Comparison of ENCODE assay signal across 12 cellular contexts in the genomic region with DNA sequence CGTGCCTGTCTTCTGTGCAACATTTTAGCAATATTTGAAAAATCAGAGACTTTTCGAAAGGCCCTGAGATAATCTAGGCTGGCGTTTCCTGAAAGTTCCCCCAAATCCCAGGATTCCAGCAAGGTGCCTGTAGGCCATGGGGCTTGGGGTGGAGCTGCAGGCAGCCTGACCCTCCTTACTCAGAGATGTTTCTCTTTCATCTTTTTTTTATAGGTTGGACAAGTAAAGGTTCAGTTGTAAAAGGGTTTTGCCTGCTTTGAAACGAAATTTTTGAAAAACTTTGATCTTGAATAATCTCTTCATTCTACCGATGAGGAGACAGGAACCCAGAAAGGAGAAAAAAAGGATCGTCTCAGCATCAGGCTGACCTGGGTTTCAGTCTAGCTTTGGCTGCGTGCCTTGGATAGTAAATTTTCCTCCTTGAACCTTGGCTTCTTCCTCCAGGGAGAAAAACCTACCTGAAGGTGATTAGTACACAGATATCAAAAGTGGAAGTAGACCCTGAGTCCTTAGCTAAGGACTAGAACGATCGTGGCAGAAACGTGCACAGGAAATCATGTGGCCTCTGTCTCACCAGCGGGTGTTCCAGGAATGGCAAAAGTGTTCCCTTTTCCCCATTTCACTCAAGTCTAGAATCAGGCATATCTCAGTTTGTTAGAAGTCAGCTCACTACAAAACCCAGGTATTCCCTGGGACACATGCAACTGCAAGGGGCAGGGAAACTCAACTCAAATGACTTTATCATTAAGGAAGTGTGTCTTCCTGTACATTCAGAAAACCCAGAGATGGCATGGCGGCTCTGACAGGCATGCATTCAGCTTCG.
DNase-seq lines count a peak whose midpoint lies in the region; ATAC-seq and TF ChIP-seq lines count a peak whose summit lies in the region.
"Had no signal": no experiment of that assay in that cellular context is flagged by ENCODE, and none has a peak within 500 bp of the region (broad histone marks: within the 10 kb centered on the region; RNA-seq: fewer than 3 reads in every experiment).

No MANE protein-coding gene starts in this region.

- dilution Hi-C loops in mammary epithelial cell (cut with HindIII; ENCODE audit: low sequenced_read_pairs) = loop anchor here (5.0 kb wide), 2 partner anchors 35 to 55 kb away; no protein-coding TSS in a partner anchor

- ATAC-seq in CD4-positive, CD25-positive, alpha-beta regulatory T cell (ENCODE audit: low read depth in 2 of 2) = peak in 1 of 2 donors; percentile 64
- ATAC-seq in natural killer cell (no peak), HG03457 (IDR thresholded peaks at IDR 0.05; ENCODE audit: unreplicated experiment) (no peak), GM19324 (IDR thresholded peaks at IDR 0.05; ENCODE audit: low FRiP score, unreplicated experiment) (no peak)

- H3K9me3 Mint-ChIP-seq in CD4-positive, CD25-positive, alpha-beta regulatory T cell = no peaks in the 10 kb centered on the region
- no peaks in the 10 kb centered on the region for H3K9me3 Mint-ChIP-seq in activated T-helper 2 cell treated with anti-CD3 and anti-CD28 coated beads, Interferon-gamma antibody, Interleukin-2, Interleukin-4, amounts not matched to agents 10 μg/mL and 5 μg/mL and 100 μg/mL, durations not matched to agents 14 hours and 24 hours and 36 hours
- H3K9me3 Mint-ChIP-seq in natural killer cell = no peaks in the 10 kb centered on the region
- H3K9me3 Mint-ChIP-seq: dendritic cell treated with granulocyte-macrophage colony-stimulating factor and Interleukin-4, amounts not matched to agents 40 ng/mL and 50 ng/mL, for 4 days; H9 had no signal

- peaks cover 8% of the 10 kb centered on the region for H3K4me1 ChIP-seq in CD4-positive, CD25-positive, alpha-beta regulatory T cell (ENCODE audit: control insufficient read depth, insufficient read depth, low read length, poor library complexity, severe bottlenecking)
- H3K4me1 ChIP-seq in Loucy (ENCODE audit: insufficient read depth, low read length, poor library complexity, severe bottlenecking) (peaks cover 28% of the 10 kb centered on the region), mammary epithelial cell (ENCODE audit: insufficient read depth, low read length) (peaks cover 7% of the 10 kb centered on the region)

- in situ Hi-C loops in mammary epithelial cell (cut with MboI; ENCODE audit: low sequenced_read_pairs in 2 of 2) = no loop called here

- H3K4me2 ChIP-seq in Loucy (ENCODE audit: low read depth, low read length, poor library complexity, severe bottlenecking) = peak overlapping the region; percentile 52
- no peak overlapping the region for H3K4me2 ChIP-seq in mammary epithelial cell (ENCODE audit: insufficient read depth, low read depth, low read length)

- peaks cover 8 to 43% (median 13%) of the 10 kb centered on the region in 4 donors for H3K4me1 Mint-ChIP-seq in CD4-positive, CD25-positive, alpha-beta regulatory T cell
- peaks cover 51% of the 10 kb centered on the region for H3K4me1 Mint-ChIP-seq in activated T-helper 2 cell treated with anti-CD3 and anti-CD28 coated beads, Interferon-gamma antibody, Interleukin-2, Interleukin-4, amounts not matched to agents 10 μg/mL and 5 μg/mL and 100 μg/mL, durations not matched to agents 14 hours and 24 hours and 36 hours (ENCODE audit: low read depth)
- peaks cover 63 to 70% of the 10 kb centered on the region in 2 donors for H3K4me1 Mint-ChIP-seq in natural killer cell

- H3K4me3 Mint-ChIP-seq in CD4-positive, CD25-positive, alpha-beta regulatory T cell = peak overlapping the region in 3 of 4 donors; percentile 66 to 91 (median 80)
- H3K4me3 Mint-ChIP-seq in activated T-helper 2 cell treated with anti-CD3 and anti-CD28 coated beads, Interferon-gamma antibody, Interleukin-2, Interleukin-4, amounts not matched to agents 10 μg/mL and 5 μg/mL and 100 μg/mL, durations not matched to agents 14 hours and 24 hours and 36 hours (ENCODE audit: low read depth) = peak overlapping the region; percentile 4
- peak overlapping the region; percentile 21 for H3K4me3 Mint-ChIP-seq in natural killer cell
- H3K4me3 Mint-ChIP-seq: dendritic cell treated with granulocyte-macrophage colony-stimulating factor and Interleukin-4, amounts not matched to agents 40 ng/mL and 50 ng/mL, for 4 days; H9 had no signal

- no peaks in the 10 kb centered on the region for H3K9me2 ChIP-seq in Loucy (replicated peaks; ENCODE audit: low read depth, low read length)

- CTCF ChIA-PET in mammary epithelial cell (lab: Charles Lee; ENCODE audit: low non-redundant PET) = interaction anchor here (0.6 kb wide), 1 partner anchor 213 kb away, joined by 3 read pairs; no protein-coding TSS in a partner anchor

- DNase-seq in CD4-positive, CD25-positive, alpha-beta regulatory T cell = peak in 1 of 3 donors; percentile 71
- peak; percentile 15 for DNase-seq in activated T-helper 2 cell treated with anti-CD3 and anti-CD28 coated beads, Interferon-gamma antibody, Interleukin-2, Interleukin-4, amounts not matched to agents 10 μg/mL and 5 μg/mL and 100 μg/mL, durations not matched to agents 14 hours and 24 hours and 36 hours (ENCODE audit: low spot score)
- DNase-seq in natural killer cell (no peak), NCI-H1694 (lab: John Stamatoyannopoulos, UW) (no peak), mammary epithelial cell (no peak)
- DNase-seq: DMS 273 treated with DMSO at 0.1 percent for 48 hours, H9, NCI-H187 had no signal

- H3K27ac ChIP-seq in CD4-positive, CD25-positive, alpha-beta regulatory T cell (ENCODE audit: insufficient read depth, low read length, poor library complexity, severe bottlenecking) = no peak overlapping the region
- H3K27ac ChIP-seq in mammary epithelial cell (ENCODE audit: insufficient read depth, low read depth, low read length) = no peak overlapping the region

- no peaks in the 10 kb centered on the region for H3F3A ChIP-seq in Loucy (ENCODE audit: low read depth)

- H3K9me3 ChIP-seq in CD4-positive, CD25-positive, alpha-beta regulatory T cell (ENCODE audit: control insufficient read depth in 2 of 2, low read length in 2 of 2) = no peaks in the 10 kb centered on the region
- no peaks in the 10 kb centered on the region for H3K9me3 ChIP-seq in Loucy (ENCODE audit: insufficient read depth, low read depth, low read length)
- no peaks in the 10 kb centered on the region for H3K9me3 ChIP-seq in mammary epithelial cell (replicated peaks; ENCODE audit: insufficient read depth, low read length)

- H3K27ac Mint-ChIP-seq in CD4-positive, CD25-positive, alpha-beta regulatory T cell = peak overlapping the region in 2 of 3 donors; percentile 67 to 82
- H3K27ac Mint-ChIP-seq in activated T-helper 2 cell treated with anti-CD3 and anti-CD28 coated beads, Interferon-gamma antibody, Interleukin-2, Interleukin-4, amounts not matched to agents 10 μg/mL and 5 μg/mL and 100 μg/mL, durations not matched to agents 14 hours and 24 hours and 36 hours = peak overlapping the region; percentile 50
- peak overlapping the region in 1 of 2 donors; percentile 35 for H3K27ac Mint-ChIP-seq in natural killer cell
- H3K27ac Mint-ChIP-seq: H9 had no signal

- H2AFZ ChIP-seq in Loucy (ENCODE audit: low read length) = peak overlapping the region; percentile 83
- H2AFZ ChIP-seq in mammary epithelial cell (ENCODE audit: low read depth, low read length) = no peak overlapping the region

- peak overlapping the region; percentile 1 for H3K9ac ChIP-seq in Loucy (ENCODE audit: low read depth, low read length, poor library complexity, severe bottlenecking)
- H3K9ac ChIP-seq in mammary epithelial cell (ENCODE audit: insufficient read depth, low read length) = no peak overlapping the region

- H4K20me1 ChIP-seq in Loucy (ENCODE audit: insufficient read depth, low read length, poor library complexity, severe bottlenecking) = no peaks in the 10 kb centered on the region
- H4K20me1 ChIP-seq in mammary epithelial cell (ENCODE audit: insufficient read depth, low read length) = no peaks in the 10 kb centered on the region

- no TSS peak for BruUV-seq in mammary epithelial cell (replicated peaks; lab: Mats Ljungman, UMichigan)

- TF ChIP-seq CTCF in Loucy (conservative IDR thresholded peaks at IDR 0.05; ENCODE audit: low read length) = no peak
- no peak for TF ChIP-seq CTCF in natural killer cell (IDR thresholded peaks at IDR 0.05)
- no peak for TF ChIP-seq CTCF in mammary epithelial cell (conservative IDR thresholded peaks at IDR 0.05 in 1 of 2, IDR thresholded peaks at IDR 0.05 in 1 of 2; ENCODE audit: extremely low read depth in 1 of 2, insufficient read depth in 1 of 2, low read depth in 1 of 2, low read length in 2 of 2)

- WGBS in mammary epithelial cell (ENCODE audit: low coverage, missing lambda C conversion rate) = 95% methylated on average over 13 of the region's 13 CpGs

- H3K27me3 Mint-ChIP-seq in CD4-positive, CD25-positive, alpha-beta regulatory T cell = peaks cover 6% of the 10 kb centered on the region
- H3K27me3 Mint-ChIP-seq in activated T-helper 2 cell treated with anti-CD3 and anti-CD28 coated beads, Interferon-gamma antibody, Interleukin-2, Interleukin-4, amounts not matched to agents 10 μg/mL and 5 μg/mL and 100 μg/mL, durations not matched to agents 14 hours and 24 hours and 36 hours (ENCODE audit: low read depth) = no peaks in the 10 kb centered on the region
- peaks cover 22 to 25% of the 10 kb centered on the region in 2 donors for H3K27me3 Mint-ChIP-seq in natural killer cell (ENCODE audit: low read depth in 2 of 2)

- H3K36me3 ChIP-seq in CD4-positive, CD25-positive, alpha-beta regulatory T cell (ENCODE audit: control insufficient read depth, insufficient read depth, low read length) = no peaks in the 10 kb centered on the region
- H3K36me3 ChIP-seq in Loucy (ENCODE audit: insufficient read depth, low read length) (no peaks in the 10 kb centered on the region), mammary epithelial cell (ENCODE audit: insufficient read depth, low read length) (no peaks in the 10 kb centered on the region)

- H3K27me3 ChIP-seq in CD4-positive, CD25-positive, alpha-beta regulatory T cell (ENCODE audit: control insufficient read depth, insufficient read depth, low read length) = no peaks in the 10 kb centered on the region
- H3K27me3 ChIP-seq in Loucy (ENCODE audit: insufficient read depth, low read length, poor library complexity, severe bottlenecking) = no peaks in the 10 kb centered on the region
- no peaks in the 10 kb centered on the region for H3K27me3 ChIP-seq in mammary epithelial cell (ENCODE audit: insufficient read depth, low read length)

- H3K4me3 ChIP-seq in CD4-positive, CD25-positive, alpha-beta regulatory T cell (ENCODE audit: low read depth, low read length) = peak overlapping the region; percentile 76
- H3K4me3 ChIP-seq in Loucy (ENCODE audit: low read length, poor library complexity, severe bottlenecking) = no peak overlapping the region
- H3K4me3 ChIP-seq in mammary epithelial cell (replicated peaks in 1 of 3; ENCODE audit: insufficient read depth in 1 of 3, low read depth in 2 of 3, low read length in 3 of 3) = no peak overlapping the region

- H3K36me3 Mint-ChIP-seq in CD4-positive, CD25-positive, alpha-beta regulatory T cell = no peaks in the 10 kb centered on the region
- no peaks in the 10 kb centered on the region for H3K36me3 Mint-ChIP-seq in activated T-helper 2 cell treated with anti-CD3 and anti-CD28 coated beads, Interferon-gamma antibody, Interleukin-2, Interleukin-4, amounts not matched to agents 10 μg/mL and 5 μg/mL and 100 μg/mL, durations not matched to agents 14 hours and 24 hours and 36 hours (ENCODE audit: low read depth)
- H3K36me3 Mint-ChIP-seq in natural killer cell = no peaks in the 10 kb centered on the region

- intact Hi-C loops in activated T-helper 2 cell treated with anti-CD3 and anti-CD28 coated beads, Interferon-gamma antibody, Interleukin-2, Interleukin-4, amounts not matched to agents 10 μg/mL and 5 μg/mL and 100 μg/mL, durations not matched to agents 14 hours and 24 hours and 36 hours (cut with micrococcal nuclease) = no loop called here
- intact Hi-C loops in natural killer cell (cut with micrococcal nuclease) = no loop called here
- intact Hi-C loops in mammary epithelial cell (cut with micrococcal nuclease) = loop anchor here (5.0 kb wide), 1 partner anchor 80 kb away; no protein-coding TSS in a partner anchor

- H3K79me2 ChIP-seq in Loucy (ENCODE audit: insufficient read depth, low read length) = no peaks in the 10 kb centered on the region
- H3K79me2 ChIP-seq in mammary epithelial cell (ENCODE audit: insufficient read depth, low read length) = no peaks in the 10 kb centered on the region

Comparison
In these comparisons a context has a peak if more than half of its experiments do, and no peak if none do; other contexts are left out.
1. H3K4me3 Mint-ChIP-seq: peak in every context shown above with its lines; median percentile 80 in CD4-positive, CD25-positive, alpha-beta regulatory T cell; 21 in natural killer cell; 4 in activated T-helper 2 cell treated with anti-CD3 and anti-CD28 coated beads, Interferon-gamma antibody, Interleukin-2, Interleukin-4, amounts not matched to agents 10 μg/mL and 5 μg/mL and 100 μg/mL, durations not matched to agents 14 hours and 24 hours and 36 hours.